20 cellular contexts compared by ENCODE assay signal in the genomic region with DNA sequence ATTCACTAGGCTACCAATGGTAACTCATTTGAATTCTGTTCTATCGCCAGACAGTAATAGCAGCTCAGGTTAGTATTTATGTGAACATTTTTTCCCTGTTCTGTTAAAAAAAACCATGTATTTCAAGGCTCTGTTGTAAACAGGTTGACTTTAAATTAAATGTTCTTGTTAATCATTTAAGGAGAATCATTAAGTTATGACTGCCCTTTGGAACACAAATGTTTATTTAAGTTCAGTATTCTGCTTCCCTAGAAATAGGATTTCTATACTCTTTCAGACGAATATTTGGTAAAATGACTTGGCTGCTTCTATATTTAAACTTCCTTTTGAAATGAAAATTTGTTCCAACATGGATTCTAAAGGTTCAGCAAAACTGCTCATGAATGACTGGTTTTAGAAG. TPM values are rescaled to one million over a fixed set of nuclear protein-coding genes. Genes with fewer than 3 reads are reported as not detected.
DNase-seq lines count a peak whose midpoint lies in the region; ATAC-seq and FAIRE-seq lines count a peak whose summit lies in the region.
"Had no signal": no experiment of that assay in that cellular context is flagged by ENCODE, and none has a peak within 500 bp of the region (broad histone marks: within the 10 kb centered on the region; RNA-seq: fewer than 3 reads in every experiment).

No MANE protein-coding gene starts in this region.

- H3K9ac ChIP-seq in mucosa of rectum (ENCODE audit: low read depth in 1 of 2, low read length in 2 of 2) = peak overlapping the region; percentile 5 to 15

- ATAC-seq in left lobe of liver = peak; percentile 77
- no peak for ATAC-seq in stimulated activated naive CD8-positive, alpha-beta T cell treated with anti-CD3 and anti-CD28 coated beads, Interleukin-15, Interleukin-2, amounts not matched to agents 100 U/mL and 50 U/mL, for 24 hours
- ATAC-seq: A549 had no signal

- H3K9me3 ChIP-seq in mucosa of rectum (ENCODE audit: control insufficient read depth in 2 of 2, low read length in 2 of 2) = peaks cover 14 to 15% of the 10 kb centered on the region in 2 donors
- H3K9me3 ChIP-seq in small intestine (ENCODE audit: control insufficient read depth, low read depth) = no peaks in the 10 kb centered on the region
- H3K9me3 ChIP-seq: BE2C had no signal

- 17 to 57% (median 36%) methylated on average over 2 of the region's 2 CpGs for WGBS in small intestine, 3 donors

- DNase-seq in left lobe of liver (ENCODE audit: low spot score) (no peak), small intestine (peak; percentile 56), cerebellar cortex (ENCODE audit: low spot score) (no peak), NCI-H82 (lab: John Stamatoyannopoulos, UW) (no peak), inferior parietal cortex (ENCODE audit: extremely low spot score) (no peak)
- DNase-seq in stimulated activated naive CD8-positive, alpha-beta T cell treated with anti-CD3 and anti-CD28 coated beads, Interleukin-15, Interleukin-2, amounts not matched to agents 100 U/mL and 50 U/mL, for 24 hours = no peak
- DNase-seq: BE2C; CD4-positive, alpha-beta memory T cell; DMS153; DMS79 treated with DMSO at 0.1 percent for 48 hours; EL had no signal

- H3K4me1 ChIP-seq in mucosa of rectum (ENCODE audit: control insufficient read depth in 2 of 2, insufficient read depth in 2 of 2, low read length in 2 of 2) = peaks cover 4 to 19% of the 10 kb centered on the region in 2 donors
- H3K4me1 ChIP-seq in small intestine (ENCODE audit: control insufficient read depth in 2 of 2, insufficient read depth in 1 of 2, low read depth in 1 of 2, low read length in 1 of 2) = no peaks in the 10 kb centered on the region
- H3K4me1 ChIP-seq: BE2C, HAP-1 had no signal

- FAIRE-seq in colon (lab: Jason Lieb, UNC) (peak; percentile 51), small intestine (lab: Jason Lieb, UNC) (peak; percentile 51)
- FAIRE-seq: A549, D721Med, GM12891, H1 had no signal

- H3K27ac ChIP-seq in mucosa of rectum (ENCODE audit: low read depth in 2 of 2, low read length in 2 of 2) (peak overlapping the region; percentile 35 to 45), small intestine (ENCODE audit: low read depth in 1 of 2, low read length in 1 of 2) (no peak overlapping the region)
- H3K27ac ChIP-seq: A549, C4-2B, HL-60 had no signal

- H3K36me3 ChIP-seq in mucosa of rectum (ENCODE audit: control insufficient read depth in 2 of 2, insufficient read depth in 2 of 2, low read length in 2 of 2) (peaks cover 3 to 11% of the 10 kb centered on the region in 2 donors), small intestine (ENCODE audit: control insufficient read depth in 2 of 2, insufficient read depth in 2 of 2, low read length in 2 of 2) (peaks cover 0 to 5% of the 10 kb centered on the region in 2 donors)
- H3K36me3 ChIP-seq: BE2C, HAP-1 had no signal

- H3K27me3 ChIP-seq in mucosa of rectum (ENCODE audit: control insufficient read depth in 2 of 2, insufficient read depth in 2 of 2, low read length in 2 of 2) (no peaks in the 10 kb centered on the region), small intestine (ENCODE audit: control insufficient read depth in 2 of 2, insufficient read depth in 2 of 2, low read length in 2 of 2) (no peaks in the 10 kb centered on the region)
- H3K27me3 ChIP-seq: BE2C had no signal

- H3K4me3 ChIP-seq in mucosa of rectum (ENCODE audit: low read length in 2 of 2) (no peak overlapping the region), small intestine (ENCODE audit: low read depth in 1 of 2, low read length in 2 of 2) (no peak overlapping the region)
- H3K4me3 ChIP-seq: A549, HAP-1 had no signal

RNA-seq across cellular contexts. Expression of a gene that starts 13.1 kb away (rescaled TPM):
- 14.0 TPM for total RNA-seq in left lobe of liver
- 10 to 100 TPM; 13.1 to 57.5 (median 25.7) TPM for polyA plus RNA-seq in small intestine

Comparison
In these comparisons a context has a peak if more than half of its experiments do, and no peak if none do; other contexts are left out.
1. H3K27ac ChIP-seq: peak in mucosa of rectum (2 of 2); none in small intestine (0 of 2).